ENCODE assay signal across 10 cellular contexts in genomic region chr17:40326014-40326831, GRCh38. TPM values are rescaled to one million over a fixed set of nuclear protein-coding genes. Genes with fewer than 3 reads are reported as not detected.
DNase-seq lines count a peak whose midpoint lies in the region; ATAC-seq and TF ChIP-seq lines count a peak whose summit lies in the region.
"Had no signal": no experiment of that assay in that cellular context is flagged by ENCODE, and none has a peak within 500 bp of the region (broad histone marks: within the 10 kb centered on the region; RNA-seq: fewer than 3 reads in every experiment).

No MANE protein-coding gene starts in this region.

- intact Hi-C loops in CD14-positive monocyte (cut with micrococcal nuclease): no loop called here

- H3K4me3 Mint-ChIP-seq in CD14-positive monocyte: peak overlapping the region; percentile 77 to 82
- H3K4me3 Mint-ChIP-seq in activated naive CD8-positive, alpha-beta T cell treated with anti-CD3 and anti-CD28 coated beads for 36 hours: peak overlapping the region; percentile 73

- DNase-seq in CD14-positive monocyte (ENCODE audit: low spot score) (peak; percentile 83), NCI-H226 (peak; percentile 10), NCI-H345 treated with DMSO at 0.1 percent for 48 hours (lab: John Stamatoyannopoulos, UW; ENCODE audit: unreplicated experiment) (no peak), epidermal melanocyte (ENCODE audit: insufficient read length, low spot score) (no peak), HCEC 1CT (no peak)
- DNase-seq in activated naive CD8-positive, alpha-beta T cell treated with anti-CD3 and anti-CD28 coated beads for 36 hours: peak; percentile 51
- DNase-seq: NCI-H2107 had no signal

- no peak for ATAC-seq in GM19023 (IDR thresholded peaks at IDR 0.05; ENCODE audit: unreplicated experiment)

- H3K36me3 ChIP-seq in muscle layer of duodenum (ENCODE audit: control insufficient read depth in 1 of 2, insufficient read depth in 2 of 2, low read length in 2 of 2): peaks cover 0 to 14% of the 10 kb centered on the region in 2 donors

- H3K27ac Mint-ChIP-seq in CD14-positive monocyte: peak overlapping the region; percentile 96 to 100 (median 100)
- peak overlapping the region; percentile 99 for H3K27ac Mint-ChIP-seq in activated naive CD8-positive, alpha-beta T cell treated with anti-CD3 and anti-CD28 coated beads for 36 hours

- H3K4me1 Mint-ChIP-seq in CD14-positive monocyte: peaks cover 81% of the 10 kb centered on the region
- H3K4me1 Mint-ChIP-seq in activated naive CD8-positive, alpha-beta T cell treated with anti-CD3 and anti-CD28 coated beads for 36 hours: peaks cover 90% of the 10 kb centered on the region

- no peaks in the 10 kb centered on the region for H3K9me3 ChIP-seq in muscle layer of duodenum (ENCODE audit: control insufficient read depth in 1 of 2, low read length in 2 of 2)

- TF ChIP-seq CTCF in CD14-positive monocyte (IDR thresholded peaks at IDR 0.05): no peak

- no peaks in the 10 kb centered on the region for H3K9me3 Mint-ChIP-seq in CD14-positive monocyte
- H3K9me3 Mint-ChIP-seq in activated naive CD8-positive, alpha-beta T cell treated with anti-CD3 and anti-CD28 coated beads for 36 hours: no peaks in the 10 kb centered on the region

- H3K4me1 ChIP-seq in muscle layer of duodenum (ENCODE audit: control insufficient read depth in 1 of 2, insufficient read depth in 2 of 2, low read length in 2 of 2): peaks cover 65 to 91% of the 10 kb centered on the region in 2 donors

- peaks cover 27 to 52% of the 10 kb centered on the region in 2 donors for H3K36me3 Mint-ChIP-seq in CD14-positive monocyte
- H3K36me3 Mint-ChIP-seq in activated naive CD8-positive, alpha-beta T cell treated with anti-CD3 and anti-CD28 coated beads for 36 hours: peaks cover 15% of the 10 kb centered on the region

- no peaks in the 10 kb centered on the region for H3K27me3 ChIP-seq in muscle layer of duodenum (ENCODE audit: low read depth, low read length)

- peaks cover 0 to 7% (median 4%) of the 10 kb centered on the region in 3 donors for H3K27me3 Mint-ChIP-seq in CD14-positive monocyte (ENCODE audit: low read depth in 3 of 3)
- no peaks in the 10 kb centered on the region for H3K27me3 Mint-ChIP-seq in activated naive CD8-positive, alpha-beta T cell treated with anti-CD3 and anti-CD28 coated beads for 36 hours

- H3K4me3 ChIP-seq in muscle layer of duodenum (ENCODE audit: low read depth in 1 of 2, low read length in 2 of 2): peak overlapping the region in 1 of 2 donors; percentile 18

- peak overlapping the region; percentile 61 for H3K27ac ChIP-seq in muscle layer of duodenum (ENCODE audit: low read length)

RNA-seq across cellular contexts. Expression of gene RARA, which starts 17.2 kb away (rescaled TPM):
- 10 to 100 TPM; 14.9 to 29.4 TPM for polyA plus RNA-seq in CD14-positive monocyte
- 10 to 100 TPM; 31.2 to 33.3 TPM for total RNA-seq in activated naive CD8-positive, alpha-beta T cell treated with anti-CD3 and anti-CD28 coated beads for 36 hours

RNA-seq across cellular contexts. Expression of gene GJD3, which starts 38.3 kb away (rescaled TPM):
- polyA plus RNA-seq in CD14-positive monocyte: not detected
- not detected for total RNA-seq in activated naive CD8-positive, alpha-beta T cell treated with anti-CD3 and anti-CD28 coated beads for 36 hours
- total RNA-seq: epithelial cell of proximal tubule had no signal

RNA-seq across cellular contexts. Expression of gene CDC6, which starts 38.5 kb away (rescaled TPM):
- polyA plus RNA-seq in CD14-positive monocyte: under 1 TPM in 1 of 2 donors, not detected in 1; 0.11 TPM
- 100 to 1,000 TPM; 144 to 149 TPM for total RNA-seq in activated naive CD8-positive, alpha-beta T cell treated with anti-CD3 and anti-CD28 coated beads for 36 hours

Comparison
In these comparisons a context has a peak if more than half of its experiments do, and no peak if none do; other contexts are left out.
1. DNase-seq: peak in CD14-positive monocyte (single experiment), NCI-H226 (single experiment) and activated naive CD8-positive, alpha-beta T cell treated with anti-CD3 and anti-CD28 coated beads for 36 hours (single experiment); none in NCI-H345 treated with DMSO at 0.1 percent for 48 hours (single experiment), epidermal melanocyte (single experiment) and HCEC 1CT (single experiment).